In genomic region chr14:92122351-92122677, GRCh38 we compare ENCODE assay signal across 8 cellular contexts. TPM values are rescaled to one million over a fixed set of nuclear protein-coding genes. Genes with fewer than 3 reads are reported as not detected.
DNase-seq lines count a peak whose midpoint lies in the region; ATAC-seq, FAIRE-seq and TF ChIP-seq lines count a peak whose summit lies in the region.

No MANE protein-coding gene starts in this region.

- no peak for TF ChIP-seq CTCF in DOHH2 (IDR thresholded peaks at IDR 0.05; ENCODE audit: low read depth, low read length, poor library complexity, severe bottlenecking)
- no peak for TF ChIP-seq CTCF in breast epithelium (IDR thresholded peaks at IDR 0.05)
- no peak for TF ChIP-seq CTCF in keratinocyte (optimal IDR thresholded peaks at IDR 0.05 in 1 of 3, IDR thresholded peaks at IDR 0.05 in 1 of 3, conservative IDR thresholded peaks at IDR 0.05 in 1 of 3; ENCODE audit: extremely low read depth in 1 of 3, insufficient read depth in 2 of 3, low read length in 3 of 3)

- dilution Hi-C loops in keratinocyte (cut with MboI; ENCODE audit: extremely low pct_ligation_motif_present, low sequenced_read_pairs): no loop called here

- H3K4me3 Mint-ChIP-seq in stimulated activated memory B cell treated with anti-CD40 and anti-IgM and Interleukin-4, amounts not matched to agents 10 μg/mL and 1 μg/mL and 100 μg/mL, for 72 hours: peak overlapping the region; percentile 99

- peak overlapping the region; percentile 98 for H3K4me3 ChIP-seq in DOHH2 (ENCODE audit: low read length)
- H3K4me3 ChIP-seq in breast epithelium: peak overlapping the region; percentile 88 to 97 (median 96)
- peak overlapping the region; percentile 85 to 97 (median 94) for H3K4me3 ChIP-seq in keratinocyte (ENCODE audit: control insufficient read depth in 2 of 3, extremely low read depth in 1 of 3, insufficient read depth in 2 of 3, low read depth in 1 of 3, low read length in 3 of 3)

- FAIRE-seq in keratinocyte (lab: Jason Lieb, UNC): no peak

- DNase-seq in NCI-H226 (peak; percentile 4), breast epithelium (ENCODE audit: low spot score in 2 of 2) (no peak), keratinocyte (ENCODE audit: low read depth, low spot score) (no peak)

- peak overlapping the region; percentile 98 for H3K9ac ChIP-seq in keratinocyte (ENCODE audit: control insufficient read depth, extremely low read depth, insufficient read depth, low read length)

- TF ChIP-seq POLR2A in breast epithelium (IDR thresholded peaks at IDR 0.05): no peak

- ATAC-seq in GM21528 (IDR thresholded peaks at IDR 0.05; ENCODE audit: low FRiP score, unreplicated experiment) (peak; percentile 14), HG02610 (IDR thresholded peaks at IDR 0.05; ENCODE audit: unreplicated experiment) (no peak), GM18873 (IDR thresholded peaks at IDR 0.05; ENCODE audit: low FRiP score, unreplicated experiment) (no peak)
- ATAC-seq in stimulated activated memory B cell treated with anti-CD40 and anti-IgM and Interleukin-4, amounts not matched to agents 10 μg/mL and 1 μg/mL and 100 μg/mL, for 72 hours: peak; percentile 24

- no peaks in the 10 kb centered on the region for H3K27me3 Mint-ChIP-seq in stimulated activated memory B cell treated with anti-CD40 and anti-IgM and Interleukin-4, amounts not matched to agents 10 μg/mL and 1 μg/mL and 100 μg/mL, for 72 hours

- H4K20me1 ChIP-seq in DOHH2 (ENCODE audit: control insufficient read depth, insufficient read depth, low read depth, low read length) (no peaks in the 10 kb centered on the region), keratinocyte (ENCODE audit: control insufficient read depth, extremely low read depth, insufficient read depth, low read length) (no peaks in the 10 kb centered on the region)

- H3K9me3 ChIP-seq in DOHH2 (ENCODE audit: control insufficient read depth, insufficient read depth, low read length) (no peaks in the 10 kb centered on the region), breast epithelium (no peaks in the 10 kb centered on the region), keratinocyte (ENCODE audit: control insufficient read depth, low read depth, low read length) (no peaks in the 10 kb centered on the region)

- peaks cover 81% of the 10 kb centered on the region for H3K36me3 ChIP-seq in DOHH2 (ENCODE audit: control insufficient read depth, low read length)
- H3K36me3 ChIP-seq in breast epithelium: no peaks in the 10 kb centered on the region
- H3K36me3 ChIP-seq in keratinocyte (ENCODE audit: control insufficient read depth in 2 of 2, extremely low read depth in 1 of 2, insufficient read depth in 2 of 2, low read length in 2 of 2): peaks cover 4% of the 10 kb centered on the region in 2 experiments

- no peaks in the 10 kb centered on the region for H3K9me3 Mint-ChIP-seq in stimulated activated memory B cell treated with anti-CD40 and anti-IgM and Interleukin-4, amounts not matched to agents 10 μg/mL and 1 μg/mL and 100 μg/mL, for 72 hours

- H3K9me2 ChIP-seq in DOHH2 (replicated peaks; ENCODE audit: control insufficient read depth, low read length): no peaks in the 10 kb centered on the region

- H3F3A ChIP-seq in DOHH2 (ENCODE audit: control insufficient read depth, insufficient read depth): no peaks in the 10 kb centered on the region

- H3K27ac ChIP-seq in DOHH2 (ENCODE audit: low read depth, low read length): peak overlapping the region; percentile 60
- H3K27ac ChIP-seq in breast epithelium: peak overlapping the region; percentile 92
- peak overlapping the region; percentile 80 for H3K27ac ChIP-seq in keratinocyte (ENCODE audit: control insufficient read depth, insufficient read depth, low read length)

- H3K4me2 ChIP-seq in DOHH2 (ENCODE audit: low read length) (peak overlapping the region; percentile 80), keratinocyte (ENCODE audit: control insufficient read depth, extremely low read depth, insufficient read depth, low read depth, low read length) (peak overlapping the region; percentile 77)

- H3K79me2 ChIP-seq in DOHH2 (ENCODE audit: control insufficient read depth, low read length): peaks cover 80% of the 10 kb centered on the region
- peaks cover 45% of the 10 kb centered on the region for H3K79me2 ChIP-seq in keratinocyte (ENCODE audit: control insufficient read depth, insufficient read depth, low read length)

- peaks cover 12% of the 10 kb centered on the region for H3K36me3 Mint-ChIP-seq in stimulated activated memory B cell treated with anti-CD40 and anti-IgM and Interleukin-4, amounts not matched to agents 10 μg/mL and 1 μg/mL and 100 μg/mL, for 72 hours

- intact Hi-C loops in breast epithelium (cut with DNase I; ENCODE audit: low total_unique reads): no loop called here

- H3K4me1 ChIP-seq in DOHH2 (ENCODE audit: control insufficient read depth, low read length): peaks cover 32% of the 10 kb centered on the region
- H3K4me1 ChIP-seq in breast epithelium: no peaks in the 10 kb centered on the region
- peaks cover 3% of the 10 kb centered on the region for H3K4me1 ChIP-seq in keratinocyte (ENCODE audit: control insufficient read depth, extremely low read depth, insufficient read depth, low read length)

- H3K27me3 ChIP-seq in DOHH2 (ENCODE audit: control insufficient read depth, low read length) (no peaks in the 10 kb centered on the region), breast epithelium (no peaks in the 10 kb centered on the region), keratinocyte (ENCODE audit: control insufficient read depth, extremely low read depth, insufficient read depth, low read length) (no peaks in the 10 kb centered on the region)

- H3K27ac Mint-ChIP-seq in stimulated activated memory B cell treated with anti-CD40 and anti-IgM and Interleukin-4, amounts not matched to agents 10 μg/mL and 1 μg/mL and 100 μg/mL, for 72 hours: peak overlapping the region; percentile 100

- peaks cover 42% of the 10 kb centered on the region for H3K4me1 Mint-ChIP-seq in stimulated activated memory B cell treated with anti-CD40 and anti-IgM and Interleukin-4, amounts not matched to agents 10 μg/mL and 1 μg/mL and 100 μg/mL, for 72 hours

- no peaks in the 10 kb centered on the region for H3K9me1 ChIP-seq in keratinocyte (ENCODE audit: control insufficient read depth, extremely low read depth, insufficient read depth, low read length)

- H2AFZ ChIP-seq in keratinocyte (ENCODE audit: control insufficient read depth, low read length): peak overlapping the region; percentile 99

RNA-seq across cellular contexts. Expression of gene CPSF2, which starts 0.5 kb away (rescaled TPM):
- 10 to 100 TPM; 20.0 to 38.2 (median 34.9) TPM for total RNA-seq in breast epithelium
- polyA plus RNA-seq in keratinocyte: 33.8 to 67.9 TPM (median 35.4 TPM) in 3 replicates
- polyA plus RNA-seq in keratinocyte (2011; ENCODE audit: low read depth): 56.8 TPM
- polyA plus RNA-seq in keratinocyte (2011; cell fraction: cytosol; rRNA removed): 21.3 and 42.3 TPM in 2 replicates
- 30.8 and 43.6 TPM in 2 replicates for polyA plus RNA-seq in keratinocyte (2011; cell fraction: nucleus; rRNA removed)
- 30.6 and 49.7 TPM in 2 replicates for polyA plus RNA-seq in keratinocyte (2012; ENCODE audit: low replicate concordance)
- 28.4 to 51.7 TPM (median 29.8 TPM) in 3 replicates for polyA minus RNA-seq in keratinocyte
- polyA minus RNA-seq in keratinocyte (2011; cell fraction: cytosol; rRNA and poly(A)+ RNA removed): 24.7 TPM
- 16.9 and 53.4 TPM in 2 replicates for polyA minus RNA-seq in keratinocyte (2011; cell fraction: nucleus; rRNA and poly(A)+ RNA removed)

RNA-seq across cellular contexts. Expression of gene NDUFB1, which starts 0.8 kb away (rescaled TPM):
- 100 to 1,000 TPM; 211 to 256 (median 225) TPM for total RNA-seq in breast epithelium
- 269 to 555 TPM (median 393 TPM) in 3 replicates for polyA plus RNA-seq in keratinocyte
- 155 TPM for polyA plus RNA-seq in keratinocyte (2011; ENCODE audit: low read depth)
- 428 and 503 TPM in 2 replicates for polyA plus RNA-seq in keratinocyte (2011; cell fraction: cytosol; rRNA removed)
- 144 and 190 TPM in 2 replicates for polyA plus RNA-seq in keratinocyte (2011; cell fraction: nucleus; rRNA removed)
- polyA plus RNA-seq in keratinocyte (2012; ENCODE audit: low replicate concordance): 323 and 401 TPM in 2 replicates
- 25.2 to 74.5 TPM (median 49.1 TPM) in 3 replicates for polyA minus RNA-seq in keratinocyte
- 36.1 TPM for polyA minus RNA-seq in keratinocyte (2011; cell fraction: cytosol; rRNA and poly(A)+ RNA removed)
- polyA minus RNA-seq in keratinocyte (2011; cell fraction: nucleus; rRNA and poly(A)+ RNA removed): 12.6 and 12.8 TPM in 2 replicates

RNA-seq across cellular contexts. Expression of gene ATXN3, which starts 15.9 kb away (rescaled TPM):
- total RNA-seq in breast epithelium: 10 to 100 TPM; 36.2 to 46.7 (median 36.7) TPM
- polyA plus RNA-seq in keratinocyte: 13.6 to 27.6 TPM (median 17.4 TPM) in 3 replicates
- polyA plus RNA-seq in keratinocyte (2011; ENCODE audit: low read depth): 58.8 TPM
- 13.3 and 26.1 TPM in 2 replicates for polyA plus RNA-seq in keratinocyte (2011; cell fraction: cytosol; rRNA removed)
- polyA plus RNA-seq in keratinocyte (2011; cell fraction: nucleus; rRNA removed): 18.2 and 24.7 TPM in 2 replicates
- 21.2 and 30.5 TPM in 2 replicates for polyA plus RNA-seq in keratinocyte (2012; ENCODE audit: low replicate concordance)
- 1.2 to 50.2 TPM (median 8.8 TPM) in 3 replicates for polyA minus RNA-seq in keratinocyte
- 8.2 TPM for polyA minus RNA-seq in keratinocyte (2011; cell fraction: cytosol; rRNA and poly(A)+ RNA removed)
- 16.8 and 30.3 TPM in 2 replicates for polyA minus RNA-seq in keratinocyte (2011; cell fraction: nucleus; rRNA and poly(A)+ RNA removed)

Comparison
In these comparisons a context has a peak if more than half of its experiments do, and no peak if none do; other contexts are left out.
1. ATAC-seq: peak in GM21528 (single experiment) and stimulated activated memory B cell treated with anti-CD40 and anti-IgM and Interleukin-4, amounts not matched to agents 10 μg/mL and 1 μg/mL and 100 μg/mL, for 72 hours (single experiment); none in HG02610 (single experiment) and GM18873 (single experiment).
2. Peak in every context shown above with its lines, with median percentiles within 50 percentile points of each other: H3K27ac ChIP-seq and H3K4me3 ChIP-seq.